9 cellular contexts compared by ENCODE assay signal in the genomic region with DNA sequence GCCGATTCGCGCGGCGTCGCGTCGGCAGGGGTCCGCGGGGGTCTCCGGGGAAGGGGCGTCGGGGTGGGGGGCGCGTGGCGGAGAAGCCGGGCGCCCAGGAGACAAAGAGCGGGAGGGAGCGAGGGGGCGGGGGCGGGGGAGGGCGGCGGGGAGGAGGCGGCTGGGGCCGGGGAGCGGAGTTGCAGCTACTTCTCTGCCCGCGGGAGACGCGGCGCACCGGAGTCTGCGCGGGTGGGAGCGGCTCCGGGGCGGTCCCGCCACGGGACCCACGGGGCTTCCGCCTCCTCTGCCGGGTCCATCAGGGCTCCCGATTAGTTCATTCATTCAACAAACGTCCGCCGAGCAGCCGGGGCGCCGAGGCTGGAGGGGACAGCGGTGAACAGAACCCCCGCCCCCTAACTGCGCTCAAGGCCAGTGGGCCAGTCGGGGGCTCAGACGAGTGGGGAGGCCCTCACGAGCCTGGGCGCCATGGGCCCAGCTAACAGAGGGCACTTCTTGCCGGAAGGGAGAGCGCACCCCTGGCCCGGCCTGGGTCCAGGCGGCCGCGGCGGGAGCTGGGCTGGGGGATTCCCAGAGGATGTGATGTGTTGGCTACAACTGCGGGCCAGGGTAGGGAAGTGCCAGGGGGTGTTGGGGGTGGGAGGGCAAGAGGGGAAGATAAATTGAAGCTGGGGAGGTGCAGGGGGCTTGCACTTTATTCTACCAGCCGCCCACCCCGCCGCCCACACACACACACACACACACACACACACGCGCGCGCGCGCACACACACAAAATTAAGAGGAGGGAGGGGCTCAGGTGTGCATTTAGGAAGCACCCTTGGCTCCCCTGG. TPM values are rescaled to one million over a fixed set of nuclear protein-coding genes. Genes with fewer than 3 reads are reported as not detected.
DNase-seq lines count a peak whose midpoint lies in the region; TF ChIP-seq lines count a peak whose summit lies in the region.
"Had no signal": no experiment of that assay in that cellular context is flagged by ENCODE, and none has a peak within 500 bp of the region (broad histone marks: within the 10 kb centered on the region; RNA-seq: fewer than 3 reads in every experiment).

Gene SAMD14 (minus strand): TSS at position 215 of the 832 bp plus-strand sequence. CDS start 5,201 bp downstream, outside the sequence.

- H3K27me3 ChIP-seq in Peyer's patch (peaks cover 0 to 11% of the 10 kb centered on the region in 2 donors), stomach smooth muscle (ENCODE audit: control insufficient read depth in 1 of 2, insufficient read depth in 2 of 2, low read length in 2 of 2) (peaks cover 2 to 14% of the 10 kb centered on the region in 2 donors)

- no peak for TF ChIP-seq CTCF in Peyer's patch (IDR thresholded peaks at IDR 0.05)

- H3K27ac ChIP-seq in Peyer's patch (no peak within 1 kb of the TSS), stomach smooth muscle (ENCODE audit: low read length) (no peak within 1 kb of the TSS)
- H3K27ac ChIP-seq: 22Rv1 had no signal

- H3K4me1 ChIP-seq in Peyer's patch (peaks cover 0 to 35% (median 15%) of the 10 kb centered on the region in 4 donors), stomach smooth muscle (ENCODE audit: control insufficient read depth, insufficient read depth, low read length) (peaks cover 33% of the 10 kb centered on the region)

- TF ChIP-seq POLR2A in Peyer's patch (IDR thresholded peaks at IDR 0.05), result no peak

- H3K9me3 ChIP-seq in Peyer's patch, result no peaks in the 10 kb centered on the region
- H3K9me3 ChIP-seq in stomach smooth muscle (ENCODE audit: control insufficient read depth in 2 of 2, low read length in 2 of 2), result no peaks in the 10 kb centered on the region

- H3K4me3 ChIP-seq in Peyer's patch (peak within 1 kb of the TSS; percentile 28 to 62 (median 54)), stomach smooth muscle (ENCODE audit: low read length in 2 of 2) (peak within 1 kb of the TSS; percentile 49 to 66)

- DNase-seq in DMS 273 (lab: John Stamatoyannopoulos, UW; ENCODE audit: unreplicated experiment), result peak; percentile 43
- DNase-seq in DMS 273 treated with DMSO at 0.1 percent for 48 hours (lab: John Stamatoyannopoulos, UW), result no peak
- DNase-seq in Peyer's patch, result no peak
- DNase-seq in central memory CD4-positive, alpha-beta T cell, result peak; percentile 56
- DNase-seq in left kidney (ENCODE audit: low read depth, low spot score), result peak; percentile 68
- no peak for DNase-seq in inferior parietal cortex (ENCODE audit: extremely low spot score)
- DNase-seq in GM19240 (ENCODE audit: insufficient read length, low spot score), result no peak

- H3K36me3 ChIP-seq in Peyer's patch (peaks cover 0 to 10% (median 0%) of the 10 kb centered on the region in 3 donors), stomach smooth muscle (ENCODE audit: control insufficient read depth in 2 of 2, insufficient read depth in 2 of 2, low read length in 2 of 2) (peaks cover under 1 to 2% of the 10 kb centered on the region in 2 donors)

- H3K9ac ChIP-seq in stomach smooth muscle (ENCODE audit: low read length in 2 of 2), result no peak within 1 kb of the TSS

RNA-seq across cellular contexts. Expression of gene SAMD14, which starts in this region (rescaled TPM):
- 1 to 10 TPM in 2 of 4 donors, under 1 TPM in 2; 0.53 to 2.5 (median 1.0) TPM for total RNA-seq in Peyer's patch

Comparison
In these comparisons a context has a peak if more than half of its experiments do, and no peak if none do; other contexts are left out.
1. DNase-seq: peak in DMS 273 (single experiment), central memory CD4-positive, alpha-beta T cell (single experiment) and left kidney (single experiment); none in DMS 273 treated with DMSO at 0.1 percent for 48 hours (single experiment), Peyer's patch (0 of 3), inferior parietal cortex (single experiment) and GM19240 (single experiment).